Comparison of ENCODE assay signal across 10 cellular contexts in genomic region chr11:67409781-67410368, GRCh38. TPM values are rescaled to one million over a fixed set of nuclear protein-coding genes. Genes with fewer than 3 reads are reported as not detected.
A peak's percentile ranks its signal among the peaks of the same experiment; 100 is the strongest.
DNase-seq lines count a peak whose midpoint lies in the region; ATAC-seq and TF ChIP-seq lines count a peak whose summit lies in the region.
"Had no signal": no experiment of that assay in that cellular context is flagged by ENCODE, and none has a peak within 500 bp of the region (broad histone marks: within the 10 kb centered on the region; RNA-seq: fewer than 3 reads in every experiment).

No MANE protein-coding gene starts in this region.

- H3K27ac ChIP-seq in dorsolateral prefrontal cortex = peak overlapping the region; percentile 65 to 100 (median 98)
- H3K27ac ChIP-seq: KMS-11 had no signal

- H3K27ac Mint-ChIP-seq in stimulated activated naive B cell treated with anti-CD40 and anti-IgM and Interleukin-4, amounts not matched to agents 10 μg/mL and 1 μg/mL and 100 μg/mL, for 72 hours = peak overlapping the region; percentile 95

- H3K9me3 Mint-ChIP-seq in stimulated activated naive B cell treated with anti-CD40 and anti-IgM and Interleukin-4, amounts not matched to agents 10 μg/mL and 1 μg/mL and 100 μg/mL, for 72 hours = no peaks in the 10 kb centered on the region

- peak; percentile 4 to 19 for ATAC-seq in stimulated activated naive B cell treated with anti-CD40 and anti-IgM and Interleukin-4, amounts not matched to agents 10 μg/mL and 1 μg/mL and 100 μg/mL, for 72 hours (replicated peaks)
- no peak for ATAC-seq in HG02571 (IDR thresholded peaks at IDR 0.05; ENCODE audit: unreplicated experiment)

- H3K4me3 Mint-ChIP-seq in stimulated activated naive B cell treated with anti-CD40 and anti-IgM and Interleukin-4, amounts not matched to agents 10 μg/mL and 1 μg/mL and 100 μg/mL, for 72 hours = peak overlapping the region; percentile 68 to 73

- H3K4me3 ChIP-seq in dorsolateral prefrontal cortex = peak overlapping the region in 5 of 59 donors; percentile 9 to 27 (median 14)

- H3K27me3 ChIP-seq in dorsolateral prefrontal cortex = no peaks in the 10 kb centered on the region

- TF ChIP-seq CTCF in dorsolateral prefrontal cortex (IDR thresholded peaks at IDR 0.05 in 54 of 56, conservative IDR thresholded peaks at IDR 0.05 in 2 of 56; ENCODE audit: low read depth in 1 of 56, partially characterized antibody in 56 of 56) = peak in 5 of 56 donors; percentile 10 to 28 (median 13)

- H3K4me1 Mint-ChIP-seq in stimulated activated naive B cell treated with anti-CD40 and anti-IgM and Interleukin-4, amounts not matched to agents 10 μg/mL and 1 μg/mL and 100 μg/mL, for 72 hours = peaks cover 78 to 96% of the 10 kb centered on the region in 2 donors

- intact Hi-C loops in dorsolateral prefrontal cortex (cut with DNase I) = no loop called here

- peaks cover 22 to 36% of the 10 kb centered on the region in 2 donors for H3K36me3 Mint-ChIP-seq in stimulated activated naive B cell treated with anti-CD40 and anti-IgM and Interleukin-4, amounts not matched to agents 10 μg/mL and 1 μg/mL and 100 μg/mL, for 72 hours

- no peaks in the 10 kb centered on the region for H3K27me3 Mint-ChIP-seq in stimulated activated naive B cell treated with anti-CD40 and anti-IgM and Interleukin-4, amounts not matched to agents 10 μg/mL and 1 μg/mL and 100 μg/mL, for 72 hours

- DNase-seq in NCI-H2196 (lab: John Stamatoyannopoulos, UW; ENCODE audit: unreplicated experiment) = peak; percentile 31
- no peak for DNase-seq in NCI-H2196 treated with DMSO at 0.1 percent for 48 hours (lab: John Stamatoyannopoulos, UW; ENCODE audit: unreplicated experiment)
- DNase-seq in NCI-H526 treated with DMSO at 0.1 percent for 48 hours (lab: John Stamatoyannopoulos, UW) = peak; percentile 28
- DNase-seq in dorsolateral prefrontal cortex = no peak
- no peak for DNase-seq in stimulated activated naive B cell treated with anti-CD40 and anti-IgM and Interleukin-4, amounts not matched to agents 10 μg/mL and 1 μg/mL and 100 μg/mL, for 72 hours
- no peak for DNase-seq in dermis blood vessel endothelial cell
- no peak for DNase-seq in activated gamma-delta T cell (lab: John Stamatoyannopoulos, UW)
- DNase-seq: ACHN had no signal

RNA-seq across cellular contexts. Expression of gene CARNS1, which starts 5.6 kb away (rescaled TPM):
- total RNA-seq in dorsolateral prefrontal cortex = 100 to 1,000 TPM in 61 of 120 experiments, 10 to 100 TPM in 59; 10.4 to 647 (median 104) TPM
- total RNA-seq in dermis blood vessel endothelial cell = 0.17 and 0.23 TPM in 2 replicates

RNA-seq across cellular contexts. Expression of gene TBC1D10C, which starts 6.0 kb away (rescaled TPM):
- 1 to 10 TPM in 45 of 120 experiments, under 1 TPM in 67, not detected in 8; 0.11 to 3.6 (median 0.89) TPM for total RNA-seq in dorsolateral prefrontal cortex
- total RNA-seq in dermis blood vessel endothelial cell = 0.34 and 0.42 TPM in 2 replicates

RNA-seq across cellular contexts. Expression of gene PPP1CA, which starts 8.2 kb away (rescaled TPM):
- total RNA-seq in dorsolateral prefrontal cortex (10 to 100 TPM; 47.4 to 86.5 (median 66.9) TPM), dermis blood vessel endothelial cell (297 and 318 TPM in 2 replicates)

RNA-seq across cellular contexts. Expression of gene RAD9A, which starts 18.1 kb away (rescaled TPM):
- total RNA-seq in dorsolateral prefrontal cortex (10 to 100 TPM; 15.9 to 52.4 (median 26.4) TPM), dermis blood vessel endothelial cell (5.2 and 5.6 TPM in 2 replicates)

RNA-seq across cellular contexts. Expression of gene RPS6KB2, which starts 18.4 kb away (rescaled TPM):
- total RNA-seq in dorsolateral prefrontal cortex (10 to 100 TPM; 13.4 to 47.4 (median 28.2) TPM), dermis blood vessel endothelial cell (34.9 and 44.9 TPM in 2 replicates)

Comparison
In these comparisons a context has a peak if more than half of its experiments do, and no peak if none do; other contexts are left out.
1. DNase-seq: peak in NCI-H2196 (single experiment) and NCI-H526 treated with DMSO at 0.1 percent for 48 hours (single experiment); none in NCI-H2196 treated with DMSO at 0.1 percent for 48 hours (single experiment), dorsolateral prefrontal cortex (0 of 10), stimulated activated naive B cell treated with anti-CD40 and anti-IgM and Interleukin-4, amounts not matched to agents 10 μg/mL and 1 μg/mL and 100 μg/mL, for 72 hours (single experiment), dermis blood vessel endothelial cell (single experiment) and activated gamma-delta T cell (single experiment).